Comparison of ENCODE assay signal across 10 cellular contexts in genomic region chr3:111723293-111723963, GRCh38. TPM values are rescaled to one million over a fixed set of nuclear protein-coding genes. Genes with fewer than 3 reads are reported as not detected.
DNase-seq lines count a peak whose midpoint lies in the region; ATAC-seq and TF ChIP-seq lines count a peak whose summit lies in the region.
"Had no signal": no experiment of that assay in that cellular context is flagged by ENCODE, and none has a peak within 500 bp of the region (broad histone marks: within the 10 kb centered on the region; RNA-seq: fewer than 3 reads in every experiment).

No MANE protein-coding gene starts in this region.

- H3K9me3 Mint-ChIP-seq in activated T-helper 2 cell treated with anti-CD3 and anti-CD28 coated beads, Interferon-gamma antibody, Interleukin-2, Interleukin-4, amounts not matched to agents 10 μg/mL and 5 μg/mL and 100 μg/mL, durations not matched to agents 14 hours and 24 hours and 36 hours: no peaks in the 10 kb centered on the region
- H3K9me3 Mint-ChIP-seq: T-helper 1 cell treated with Interleukin-12 subunit alpha and Interleukin-12 subunit beta and Interleukin-4 antibody, amounts not matched to agents 30 μg/mL and 1 μg/mL, for 36 hours had no signal

- intact Hi-C loops in activated T-helper 2 cell treated with anti-CD3 and anti-CD28 coated beads, Interferon-gamma antibody, Interleukin-2, Interleukin-4, amounts not matched to agents 10 μg/mL and 5 μg/mL and 100 μg/mL, durations not matched to agents 14 hours and 24 hours and 36 hours (cut with micrococcal nuclease): no loop called here

- H3K27ac Mint-ChIP-seq in activated T-helper 2 cell treated with anti-CD3 and anti-CD28 coated beads, Interferon-gamma antibody, Interleukin-2, Interleukin-4, amounts not matched to agents 10 μg/mL and 5 μg/mL and 100 μg/mL, durations not matched to agents 14 hours and 24 hours and 36 hours: no peak overlapping the region
- H3K27ac Mint-ChIP-seq: T-helper 1 cell treated with Interleukin-12 subunit alpha and Interleukin-12 subunit beta and Interleukin-4 antibody, amounts not matched to agents 30 μg/mL and 1 μg/mL, for 36 hours had no signal

- H3K36me3 Mint-ChIP-seq in activated T-helper 2 cell treated with anti-CD3 and anti-CD28 coated beads, Interferon-gamma antibody, Interleukin-2, Interleukin-4, amounts not matched to agents 10 μg/mL and 5 μg/mL and 100 μg/mL, durations not matched to agents 14 hours and 24 hours and 36 hours (ENCODE audit: low read depth): peaks cover 27% of the 10 kb centered on the region

- H3K4me1 Mint-ChIP-seq in activated T-helper 2 cell treated with anti-CD3 and anti-CD28 coated beads, Interferon-gamma antibody, Interleukin-2, Interleukin-4, amounts not matched to agents 10 μg/mL and 5 μg/mL and 100 μg/mL, durations not matched to agents 14 hours and 24 hours and 36 hours (ENCODE audit: low read depth): peaks cover 9% of the 10 kb centered on the region

- DNase-seq in COR-L47 (lab: John Stamatoyannopoulos, UW): peak; percentile 78
- DNase-seq in HCEC 1CT: peak; percentile 88
- DNase-seq in NCI-H69 (lab: John Stamatoyannopoulos, UW): peak; percentile 79
- peak; percentile 3 for DNase-seq in germinal center (ENCODE audit: low spot score)
- no peak for DNase-seq in stimulated activated CD4-positive, alpha-beta T cell treated with anti-CD3 and anti-CD28 coated beads, Interleukin-2, amount 100 ng/mL, for 48 hours
- no peak for DNase-seq in activated T-helper 2 cell treated with anti-CD3 and anti-CD28 coated beads, Interferon-gamma antibody, Interleukin-2, Interleukin-4, amounts not matched to agents 10 μg/mL and 5 μg/mL and 100 μg/mL, durations not matched to agents 14 hours and 24 hours and 36 hours (ENCODE audit: low spot score)
- no peak for DNase-seq in GM10266 (ENCODE audit: extremely low spot score)
- DNase-seq: cerebellar nuclear complex had no signal

- no peak for TF ChIP-seq CTCF in GM10266 (IDR thresholded peaks at IDR 0.05; ENCODE audit: control insufficient read depth, insufficient read depth, low read depth, missing control alignments)

- no peak for ATAC-seq in HG03571 (IDR thresholded peaks at IDR 0.05; ENCODE audit: unreplicated experiment)

- no peaks in the 10 kb centered on the region for H3K27me3 Mint-ChIP-seq in activated T-helper 2 cell treated with anti-CD3 and anti-CD28 coated beads, Interferon-gamma antibody, Interleukin-2, Interleukin-4, amounts not matched to agents 10 μg/mL and 5 μg/mL and 100 μg/mL, durations not matched to agents 14 hours and 24 hours and 36 hours (ENCODE audit: low read depth)

- no peak overlapping the region for H3K4me3 Mint-ChIP-seq in activated T-helper 2 cell treated with anti-CD3 and anti-CD28 coated beads, Interferon-gamma antibody, Interleukin-2, Interleukin-4, amounts not matched to agents 10 μg/mL and 5 μg/mL and 100 μg/mL, durations not matched to agents 14 hours and 24 hours and 36 hours (ENCODE audit: low read depth)
- H3K4me3 Mint-ChIP-seq: T-helper 1 cell treated with Interleukin-12 subunit alpha and Interleukin-12 subunit beta and Interleukin-4 antibody, amounts not matched to agents 30 μg/mL and 1 μg/mL, for 36 hours had no signal

RNA-seq across cellular contexts. Expression of gene PLCXD2, which starts 49.0 kb away (rescaled TPM):
- total RNA-seq in activated T-helper 2 cell treated with anti-CD3 and anti-CD28 coated beads, Interferon-gamma antibody, Interleukin-2, Interleukin-4, amounts not matched to agents 10 μg/mL and 5 μg/mL and 100 μg/mL, durations not matched to agents 14 hours and 24 hours and 36 hours: 6.3 and 6.4 TPM in 2 replicates

Comparison
In these comparisons a context has a peak if more than half of its experiments do, and no peak if none do; other contexts are left out.
1. DNase-seq: peak in COR-L47 (single experiment), HCEC 1CT (single experiment), NCI-H69 (single experiment) and germinal center (single experiment); none in stimulated activated CD4-positive, alpha-beta T cell treated with anti-CD3 and anti-CD28 coated beads, Interleukin-2, amount 100 ng/mL, for 48 hours (0 of 2), activated T-helper 2 cell treated with anti-CD3 and anti-CD28 coated beads, Interferon-gamma antibody, Interleukin-2, Interleukin-4, amounts not matched to agents 10 μg/mL and 5 μg/mL and 100 μg/mL, durations not matched to agents 14 hours and 24 hours and 36 hours (single experiment) and GM10266 (single experiment).